9 cellular contexts compared by ENCODE assay signal in the genomic region with DNA sequence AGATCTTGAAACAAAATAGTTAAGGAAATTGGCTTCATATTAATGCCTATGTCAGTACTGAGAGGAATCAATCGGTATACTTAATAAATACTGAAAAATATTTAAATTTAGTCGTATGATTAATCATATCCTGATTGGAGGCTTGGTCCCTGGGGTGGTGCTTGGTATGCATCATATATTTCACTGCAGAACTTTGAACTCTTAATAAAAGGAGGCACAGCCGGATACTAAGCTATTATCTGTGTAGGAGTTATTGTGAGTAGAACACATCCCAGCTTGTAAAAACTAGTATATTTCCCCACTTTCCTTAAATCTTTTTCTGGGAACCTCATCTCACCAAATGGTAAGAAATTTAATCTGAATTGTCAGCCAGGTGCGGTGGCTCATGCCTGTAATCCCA.
"Had no signal": no experiment of that assay in that cellular context is flagged by ENCODE, and none has a peak within 500 bp of the region (broad histone marks: within the 10 kb centered on the region; RNA-seq: fewer than 3 reads in every experiment).

No MANE protein-coding gene starts in this region.

- H3K4me3 ChIP-seq: GM23338, K562 had no signal

- DNase-seq: H9, HCEC 1CT, IMR-90, KG1 had no signal

- ATAC-seq: GM23338, K562 had no signal

- FAIRE-seq: H1, H54, HTR-8/SVneo, K562 had no signal
